In the genomic region with DNA sequence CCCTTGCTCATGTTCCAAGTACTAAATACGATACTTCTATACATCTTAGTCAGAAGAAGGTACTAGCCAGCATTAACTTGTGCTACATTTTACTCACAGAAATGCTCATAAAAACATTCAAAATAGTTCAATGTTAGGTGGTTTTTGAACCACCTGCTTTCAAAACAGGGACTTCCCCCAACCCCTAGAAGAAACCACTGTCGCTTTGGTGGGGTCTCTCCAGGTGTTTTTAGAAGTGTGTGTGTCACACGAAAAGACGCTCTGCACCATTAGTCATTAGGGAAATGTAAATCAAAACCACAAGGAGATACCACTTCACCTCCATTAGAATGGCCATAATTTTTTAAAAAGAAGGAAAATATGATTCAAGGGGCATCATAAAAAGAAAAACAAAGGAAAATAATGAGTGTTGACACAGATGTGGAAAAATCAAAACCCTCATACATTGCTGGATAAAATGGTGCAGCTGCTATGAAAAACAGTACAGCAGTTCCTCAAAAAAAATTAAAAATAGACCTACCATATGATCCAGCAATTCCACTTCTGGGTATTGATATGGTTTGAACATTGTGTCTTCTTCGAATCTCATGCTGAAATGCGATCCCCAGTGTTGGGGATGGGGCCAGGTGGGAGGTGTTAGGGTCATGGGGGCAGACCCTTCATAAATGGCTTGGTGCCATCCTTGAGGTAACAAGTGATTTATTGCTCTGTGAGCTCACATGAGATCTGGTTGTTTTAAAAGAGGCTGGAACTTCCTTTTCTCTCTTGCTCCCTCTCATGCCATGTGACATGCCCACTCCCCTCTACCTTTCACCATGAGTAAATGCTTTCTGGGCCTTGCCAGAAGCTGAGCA, we compare ENCODE assay signal across 8 cellular contexts.
A peak's percentile ranks its signal among the peaks of the same experiment; 100 is the strongest.
DNase-seq lines count a peak whose midpoint lies in the region; ATAC-seq lines count a peak whose summit lies in the region.

No MANE protein-coding gene starts in this region.

- intact Hi-C loops in CD4-positive, alpha-beta memory T cell (cut with micrococcal nuclease) = no loop called here

- H3K4me1 Mint-ChIP-seq in CD4-positive, alpha-beta memory T cell = peaks cover 10 to 19% (median 14%) of the 10 kb centered on the region in 4 donors

- H3K4me3 Mint-ChIP-seq in CD4-positive, alpha-beta memory T cell = peak overlapping the region in 5 of 8 donors; percentile 2 to 53 (median 11)

- H3K4me3 ChIP-seq in CD4-positive, alpha-beta memory T cell (ENCODE audit: low read length in 2 of 2) = no peak overlapping the region

- H3K27me3 ChIP-seq in CD4-positive, alpha-beta memory T cell (ENCODE audit: insufficient read depth, low read length) = no peaks in the 10 kb centered on the region

- ATAC-seq in GM21360 (IDR thresholded peaks at IDR 0.05; ENCODE audit: unreplicated experiment) (peak; percentile 71), HG03571 (IDR thresholded peaks at IDR 0.05; ENCODE audit: unreplicated experiment) (peak; percentile 47)

- H3K27ac Mint-ChIP-seq in CD4-positive, alpha-beta memory T cell = peak overlapping the region in 1 of 7 donors; percentile 53

- peak in 2 of 5 donors; percentile 28 to 69 for DNase-seq in CD4-positive, alpha-beta memory T cell
- DNase-seq in activated CD4-positive, CD25-positive, alpha-beta regulatory T cell treated with anti-CD3 and anti-CD28 coated beads, Interleukin-2, amount 50 U/mL, for 72 hours = peak; percentile 32
- DNase-seq in left kidney (ENCODE audit: low read depth, low spot score) = peak; percentile 75
- no peak for DNase-seq in hippocampal formation (lab: John Stamatoyannopoulos, UW)
- no peak for DNase-seq in cortex of kidney (lab: John Stamatoyannopoulos, UW)
- DNase-seq in DMS114 treated with DMSO at 0.1 percent for 48 hours (lab: John Stamatoyannopoulos, UW; ENCODE audit: unreplicated experiment) = no peak

- no peaks in the 10 kb centered on the region for H3K36me3 ChIP-seq in CD4-positive, alpha-beta memory T cell (ENCODE audit: insufficient read depth, low read length)

- peaks cover 8 to 22% of the 10 kb centered on the region in 2 donors for H3K27me3 Mint-ChIP-seq in CD4-positive, alpha-beta memory T cell

- POLR2A ChIA-PET in CD4-positive, alpha-beta memory T cell (lab: Charles Lee; ENCODE audit: partially characterized antibody) = no interaction called here

- no peaks in the 10 kb centered on the region for H3K36me3 Mint-ChIP-seq in CD4-positive, alpha-beta memory T cell

- H3K9me3 Mint-ChIP-seq in CD4-positive, alpha-beta memory T cell = no peaks in the 10 kb centered on the region

- peaks cover 14% of the 10 kb centered on the region for H3K4me1 ChIP-seq in CD4-positive, alpha-beta memory T cell (ENCODE audit: insufficient read depth, low read length)

- H3K27ac ChIP-seq in CD4-positive, alpha-beta memory T cell (ENCODE audit: low read depth, low read length) = no peak overlapping the region

- CTCF ChIA-PET in CD4-positive, alpha-beta memory T cell (lab: Charles Lee; ENCODE audit: partially characterized antibody) = no interaction called here

- no peaks in the 10 kb centered on the region for H3K9me3 ChIP-seq in CD4-positive, alpha-beta memory T cell (ENCODE audit: control insufficient read depth in 1 of 2, low read length in 2 of 2)

Comparison
In these comparisons a context has a peak if more than half of its experiments do, and no peak if none do; other contexts are left out.
1. DNase-seq: peak in activated CD4-positive, CD25-positive, alpha-beta regulatory T cell treated with anti-CD3 and anti-CD28 coated beads, Interleukin-2, amount 50 U/mL, for 72 hours (single experiment) and left kidney (single experiment); none in hippocampal formation (0 of 2), cortex of kidney (single experiment) and DMS114 treated with DMSO at 0.1 percent for 48 hours (single experiment).